ENCODE assay signal across 8 cellular contexts in genomic region chr2:227164745-227165350, GRCh38. TPM values are rescaled to one million over a fixed set of nuclear protein-coding genes. Genes with fewer than 3 reads are reported as not detected.
DNase-seq lines count a peak whose midpoint lies in the region; ATAC-seq and TF ChIP-seq lines count a peak whose summit lies in the region.

No MANE protein-coding gene starts in this region.

- H3K4me3 ChIP-seq in fibroblast of the aortic adventitia (ENCODE audit: low read depth, low read length) (peak overlapping the region; percentile 69), ovary (peak overlapping the region; percentile 47)

- no peaks in the 10 kb centered on the region for H3K4me1 ChIP-seq in ovary (ENCODE audit: insufficient read depth)

- intact Hi-C loops in ovary (cut with DNase I): no loop called here

- no peaks in the 10 kb centered on the region for H3K9me3 ChIP-seq in ovary

- no peaks in the 10 kb centered on the region for H3K27me3 ChIP-seq in ovary

- no peak for TF ChIP-seq EP300 in ovary (IDR thresholded peaks at IDR 0.05)

- 3 to 12% (median 6%) methylated on average over 18 to 39 of the region's 39 CpGs for WGBS in ovary, 3 donors

- no peaks in the 10 kb centered on the region for H3K36me3 ChIP-seq in ovary

- TF ChIP-seq CTCF in fibroblast of the aortic adventitia (IDR thresholded peaks at IDR 0.05; ENCODE audit: insufficient read depth, low read length): no peak
- TF ChIP-seq CTCF in ovary (IDR thresholded peaks at IDR 0.05): no peak

- peak; percentile 12 for DNase-seq in AG20443 (ENCODE audit: low spot score)
- peak; percentile 79 for DNase-seq in RPMI8226
- DNase-seq in fibroblast of the aortic adventitia (ENCODE audit: low read depth): no peak
- peak in 3 of 5 donors; percentile 20 to 32 (median 30) for DNase-seq in ovary
- no peak for DNase-seq in NCI-H2196 (lab: John Stamatoyannopoulos, UW; ENCODE audit: unreplicated experiment)
- no peak for DNase-seq in DMS79 (lab: John Stamatoyannopoulos, UW)

- no peak for TF ChIP-seq POLR2A in ovary (IDR thresholded peaks at IDR 0.05)

- ATAC-seq in GM18511 (IDR thresholded peaks at IDR 0.05; ENCODE audit: unreplicated experiment) (peak; percentile 74), HG02885 (IDR thresholded peaks at IDR 0.05; ENCODE audit: poor library complexity, unreplicated experiment) (peak; percentile 67)

- peak overlapping the region; percentile 3 to 11 for H3K27ac ChIP-seq in ovary

RNA-seq across cellular contexts. Expression of gene COL4A3, which starts 0.4 kb away (rescaled TPM):
- total RNA-seq in fibroblast of the aortic adventitia (ENCODE audit: low replicate concordance) (0.08 and 1.3 TPM in 2 replicates), ovary (10 to 100 TPM in 1 of 7 donors, 1 to 10 TPM in 5, under 1 TPM in 1; 0.47 to 14.1 (median 4.8) TPM)
- 1 to 10 TPM; 2.4 to 2.9 TPM for polyA plus RNA-seq in ovary

RNA-seq across cellular contexts. Expression of gene COL4A4, which starts 0.8 kb away (rescaled TPM):
- total RNA-seq in fibroblast of the aortic adventitia (ENCODE audit: low replicate concordance) (1.1 and 2.6 TPM in 2 replicates), ovary (1 to 10 TPM in 5 of 7 donors, under 1 TPM in 2; 0.30 to 8.3 (median 2.0) TPM)
- polyA plus RNA-seq in ovary: 1 to 10 TPM; 1.5 to 5.0 TPM

Comparison
In these comparisons a context has a peak if more than half of its experiments do, and no peak if none do; other contexts are left out.
1. DNase-seq: peak in AG20443 (single experiment), RPMI8226 (single experiment) and ovary (3 of 5); none in fibroblast of the aortic adventitia (single experiment), NCI-H2196 (single experiment) and DMS79 (single experiment).